ENCODE assay signal across 24 cellular contexts in the genomic region with DNA sequence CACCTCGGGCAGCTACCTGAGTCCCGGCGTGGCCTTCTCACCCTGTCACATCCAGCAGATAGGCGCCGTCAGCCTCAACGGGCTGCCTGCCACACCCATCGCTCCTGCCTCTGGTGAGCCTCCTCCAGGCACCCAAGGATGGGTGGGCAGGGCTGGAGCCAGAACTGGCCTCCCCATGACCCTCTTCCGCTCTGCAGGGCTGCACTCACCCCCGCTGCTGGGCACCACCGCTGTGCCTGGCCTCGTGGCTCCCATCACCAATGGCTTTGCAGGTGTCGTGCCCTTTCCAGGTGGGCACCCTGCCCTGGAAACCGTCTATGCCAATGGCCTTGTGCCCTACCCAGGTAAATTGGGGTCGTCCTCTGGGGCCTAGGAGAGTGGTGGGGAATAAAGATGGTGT. TPM values are rescaled to one million over a fixed set of nuclear protein-coding genes. Genes with fewer than 3 reads are reported as not detected.
"Had no signal": no experiment of that assay in that cellular context is flagged by ENCODE, and none has a peak within 500 bp of the region (broad histone marks: within the 10 kb centered on the region; RNA-seq: fewer than 3 reads in every experiment).

No MANE protein-coding gene starts in this region.

- H3K36me3 ChIP-seq: MG63, SJSA1 had no signal

- H3K9me3 ChIP-seq: MG63, SJSA1 had no signal

- ATAC-seq: HepG2 had no signal

- H3K4me1 ChIP-seq: SJSA1 had no signal

- DNase-seq: IMR-90, Karpas-422, KG1, MG63, NCI-H1092, NCI-H1105 treated with DMSO at 0.1 percent for 48 hours, NCI-H1417 treated with DMSO at 0.1 percent for 48 hours, NCI-H146, NCI-H1694 treated with DMSO at 0.1 percent for 48 hours, NCI-H1930, NCI-H2081, NCI-H2107, NCI-H2227 treated with DMSO at 0.1 percent for 48 hours, NCI-H524, NCI-H526 treated with DMSO at 0.1 percent for 48 hours, NCI-H748 treated with DMSO at 0.1 percent for 48 hours, Right ventricle myocardium superior, RPMI8226, SIG-M5 had no signal

- H3K27ac ChIP-seq: SJSA1, SK-N-MC had no signal

- H3K4me3 ChIP-seq: MG63, SJSA1, SK-N-MC had no signal

RNA-seq across cellular contexts. Expression of a gene that starts 57.7 kb away (rescaled TPM):
- total RNA-seq: HT1080, IMR-90, NCI-H460, Right ventricle myocardium superior, SJSA1 had no signal
